In genomic region chr16:75555707-75556512, GRCh38 we compare ENCODE assay signal across 8 cellular contexts. TPM values are rescaled to one million over a fixed set of nuclear protein-coding genes. Genes with fewer than 3 reads are reported as not detected.
DNase-seq lines count a peak whose midpoint lies in the region; TF ChIP-seq lines count a peak whose summit lies in the region.

A gene with protein sequence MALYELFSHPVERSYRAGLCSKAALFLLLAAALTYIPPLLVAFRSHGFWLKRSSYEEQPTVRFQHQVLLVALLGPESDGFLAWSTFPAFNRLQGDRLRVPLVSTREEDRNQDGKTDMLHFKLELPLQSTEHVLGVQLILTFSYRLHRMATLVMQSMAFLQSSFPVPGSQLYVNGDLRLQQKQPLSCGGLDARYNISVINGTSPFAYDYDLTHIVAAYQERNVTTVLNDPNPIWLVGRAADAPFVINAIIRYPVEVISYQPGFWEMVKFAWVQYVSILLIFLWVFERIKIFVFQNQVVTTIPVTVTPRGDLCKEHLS (minus strand): TSS chr16:75556252. CDS start chr16:75556209, 43 bp downstream.

- H3K23me2 ChIP-seq in H9 (ENCODE audit: insufficient read length, low read depth, low read length, poor library complexity, severe bottlenecking), result peaks cover 8% of the 10 kb centered on the region

- H3K27me3 ChIP-seq in H9 (ENCODE audit: insufficient read depth, low read length) (no peaks in the 10 kb centered on the region), MG63 (no peaks in the 10 kb centered on the region), suprapubic skin (no peaks in the 10 kb centered on the region)

- H2AK5ac ChIP-seq in H9 (ENCODE audit: insufficient read length, low read length), result no peak within 1 kb of the TSS

- H2BK20ac ChIP-seq in H9 (ENCODE audit: low read depth, low read length, poor library complexity, severe bottlenecking), result no peak within 1 kb of the TSS

- no peak within 1 kb of the TSS for H2AFZ ChIP-seq in H9 (ENCODE audit: low read length)

- DNase-seq in GF-D8 (lab: John Stamatoyannopoulos, UW) (peak; percentile 78), H9 (peak; percentile 96), MG63 (peak; percentile 93), SK-MEL-5 (ENCODE audit: low read depth, low spot score) (peak; percentile 92), globus pallidus (ENCODE audit: low spot score) (peak; percentile 96), nucleus accumbens (lab: John Stamatoyannopoulos, UW) (peak in 55 of 56 donors; percentile 64 to 99 (median 93)), suprapubic skin (ENCODE audit: low spot score in 2 of 2) (peak; percentile 98 to 99)
- peak; percentile 99 for DNase-seq in activated naive CD4-positive, alpha-beta T cell treated with anti-CD3 and anti-CD28 coated beads, Interleukin-2, amount 10 ng/mL, durations not matched to agents 7 days and 5 days

- H3K4me1 ChIP-seq in H9 (ENCODE audit: insufficient read depth, low read length) (peaks cover 4% of the 10 kb centered on the region; the same call in 1 of the 2 replicates), suprapubic skin (peaks cover 24% of the 10 kb centered on the region)

- no peak for TF ChIP-seq POLR2A in suprapubic skin (IDR thresholded peaks at IDR 0.05)

- H3K36me3 Mint-ChIP-seq in H9 (ENCODE audit: insufficient read depth in 1 of 3, low read depth in 3 of 3), result no peaks in the 10 kb centered on the region
- H3K36me3 Mint-ChIP-seq in activated naive CD4-positive, alpha-beta T cell treated with anti-CD3 and anti-CD28 coated beads, Interleukin-2, amount 10 ng/mL, durations not matched to agents 7 days and 5 days, result peaks cover 2% of the 10 kb centered on the region

- H3K27ac Mint-ChIP-seq in H9, result peak within 1 kb of the TSS; percentile 97 to 98 (median 98)
- peak within 1 kb of the TSS; percentile 80 for H3K27ac Mint-ChIP-seq in activated naive CD4-positive, alpha-beta T cell treated with anti-CD3 and anti-CD28 coated beads, Interleukin-2, amount 10 ng/mL, durations not matched to agents 7 days and 5 days

- peak within 1 kb of the TSS; percentile 60 for H3K4me3 ChIP-seq in MG63
- H3K4me3 ChIP-seq in suprapubic skin, result peak within 1 kb of the TSS; percentile 68

- no peak within 1 kb of the TSS for H4K8ac ChIP-seq in H9 (replicated peaks; ENCODE audit: insufficient read length, low read depth, low read length)

- no peak within 1 kb of the TSS for H4K5ac ChIP-seq in H9 (ENCODE audit: insufficient read length, low read depth, low read length)

- H3K23ac ChIP-seq in H9 (ENCODE audit: insufficient read length, low read depth, low read length), result no peak within 1 kb of the TSS

- no peaks in the 10 kb centered on the region for H3K79me1 ChIP-seq in H9 (ENCODE audit: insufficient read depth, low read depth, low read length, poor library complexity, severe bottlenecking)

- H4K91ac ChIP-seq in H9 (ENCODE audit: insufficient read length, low read depth, low read length), result no peak within 1 kb of the TSS

- no peak for TF ChIP-seq EP300 in suprapubic skin (IDR thresholded peaks at IDR 0.05)

- no peaks in the 10 kb centered on the region for H4K20me1 ChIP-seq in H9 (ENCODE audit: control insufficient read depth, insufficient read depth, insufficient read length)

- H3K4me3 Mint-ChIP-seq in H9, result peak within 1 kb of the TSS; percentile 94 to 99
- peak within 1 kb of the TSS; percentile 81 for H3K4me3 Mint-ChIP-seq in activated naive CD4-positive, alpha-beta T cell treated with anti-CD3 and anti-CD28 coated beads, Interleukin-2, amount 10 ng/mL, durations not matched to agents 7 days and 5 days

- H3K4me2 ChIP-seq in H9 (ENCODE audit: insufficient read depth, insufficient read length, low read length), result peak within 1 kb of the TSS; percentile 83

- no peak within 1 kb of the TSS for H3T11ph ChIP-seq in H9 (ENCODE audit: low read length)

- no peak within 1 kb of the TSS for H3K4ac ChIP-seq in H9 (ENCODE audit: low read depth, low read length)

- no peak within 1 kb of the TSS for H2BK15ac ChIP-seq in H9 (ENCODE audit: low read depth, low read length)

- in situ Hi-C loops in SK-MEL-5 (cut with HindIII; ENCODE audit: low pct_unique_long_range_greater_than_20kb, low sequenced_read_pairs), result no loop called here

- peaks cover 4% of the 10 kb centered on the region for H3K27me3 Mint-ChIP-seq in H9 (ENCODE audit: low read depth)
- H3K27me3 Mint-ChIP-seq in activated naive CD4-positive, alpha-beta T cell treated with anti-CD3 and anti-CD28 coated beads, Interleukin-2, amount 10 ng/mL, durations not matched to agents 7 days and 5 days, result peaks cover 38% of the 10 kb centered on the region

- TF ChIP-seq CTCF in H9 (conservative IDR thresholded peaks at IDR 0.05) (no peak), suprapubic skin (IDR thresholded peaks at IDR 0.05) (no peak)

- CTCF ChIA-PET in activated naive CD4-positive, alpha-beta T cell treated with anti-CD3 and anti-CD28 coated beads, Interleukin-2, amount 10 ng/mL, durations not matched to agents 7 days and 5 days (lab: Charles Lee), result interaction anchor here (0.7 to 1.6 kb wide), 5 partner anchors 9 to 91 kb away, joined by 4 to 5 read pairs (median 4); no protein-coding TSS in a partner anchor

- H3K18ac ChIP-seq in H9 (ENCODE audit: insufficient read length, low read depth, low read length), result peak within 1 kb of the TSS; percentile 71

- H3K9me3 ChIP-seq in H9 (ENCODE audit: control insufficient read depth, low read depth, low read length) (no peaks in the 10 kb centered on the region), MG63 (no peaks in the 10 kb centered on the region), suprapubic skin (no peaks in the 10 kb centered on the region)

- H2BK12ac ChIP-seq in H9 (ENCODE audit: insufficient read length, low read depth, low read length), result no peak within 1 kb of the TSS

- H3K4me1 Mint-ChIP-seq in H9, result peaks cover 22 to 30% of the 10 kb centered on the region in 2 experiments
- peaks cover 20% of the 10 kb centered on the region for H3K4me1 Mint-ChIP-seq in activated naive CD4-positive, alpha-beta T cell treated with anti-CD3 and anti-CD28 coated beads, Interleukin-2, amount 10 ng/mL, durations not matched to agents 7 days and 5 days

- no peaks in the 10 kb centered on the region for H3K9me3 Mint-ChIP-seq in H9
- no peaks in the 10 kb centered on the region for H3K9me3 Mint-ChIP-seq in activated naive CD4-positive, alpha-beta T cell treated with anti-CD3 and anti-CD28 coated beads, Interleukin-2, amount 10 ng/mL, durations not matched to agents 7 days and 5 days

- no peak within 1 kb of the TSS for H2BK120ac ChIP-seq in H9 (ENCODE audit: low read depth, low read length, poor library complexity, severe bottlenecking)

- no peaks in the 10 kb centered on the region for H3K36me3 ChIP-seq in MG63
- no peaks in the 10 kb centered on the region for H3K36me3 ChIP-seq in suprapubic skin

- no peaks in the 10 kb centered on the region for H3K79me2 ChIP-seq in H9 (ENCODE audit: insufficient read depth, low read length)

- H3K27ac ChIP-seq in H9 (ENCODE audit: insufficient read length, low read depth, low read length) (no peak within 1 kb of the TSS), suprapubic skin (peak within 1 kb of the TSS; percentile 73)

- H3K9ac ChIP-seq in H9 (ENCODE audit: extremely low read depth, insufficient read length, low read length), result peak within 1 kb of the TSS; percentile 29

- no peak within 1 kb of the TSS for H2BK5ac ChIP-seq in H9 (ENCODE audit: insufficient read length, low read length)

- H3K14ac ChIP-seq in H9 (ENCODE audit: insufficient read depth, low read length), result peak within 1 kb of the TSS; percentile 80

- H3K56ac ChIP-seq in H9 (ENCODE audit: insufficient read length, low read depth, low read length), result no peak within 1 kb of the TSS

- no CpG with 5 or more reads among the region's 80 CpGs for WGBS in H9 (ENCODE audit: extremely low coverage, insufficient read length, low lambda C conversion rate)
- WGBS in suprapubic skin, result 0% methylated on average over 50 of the region's 80 CpGs

RNA-seq across cellular contexts. Expression of the gene that starts here (rescaled TPM):
- total RNA-seq in H9 (2021) (3.4 and 5.2 TPM in 2 replicates), suprapubic skin (10 to 100 TPM in 2 of 4 donors, 1 to 10 TPM in 2; 6.0 to 11.9 (median 9.3) TPM)
- total RNA-seq in MG63 (2014; rRNA removed; shearing (Covaris generic); ENCODE audit: low replicate concordance), result 6.0 and 8.8 TPM in 2 replicates
- 9.2 and 10.7 TPM in 2 replicates for total RNA-seq in SK-MEL-5 (2014; rRNA removed; shearing (Covaris generic))
- polyA plus RNA-seq in SK-MEL-5 (2015; cell fraction: cytosol; rRNA removed), result 13.3 and 17.3 TPM in 2 replicates
- polyA plus RNA-seq in SK-MEL-5 (2015; cell fraction: nucleus; rRNA removed), result 21.2 and 26.2 TPM in 2 replicates
